In genomic region chr22:39244496-39245129, GRCh38 we compare ENCODE assay signal across 7 cellular contexts. TPM values are rescaled to one million over a fixed set of nuclear protein-coding genes. Genes with fewer than 3 reads are reported as not detected.
A peak's percentile ranks its signal among the peaks of the same experiment; 100 is the strongest.
DNase-seq lines count a peak whose midpoint lies in the region; TF ChIP-seq lines count a peak whose summit lies in the region.

Gene PDGFB, minus strand, starts transcription at chr22:39244982. Its CDS starts 1,019 bp downstream, at chr22:39243963.

- H3K4me3 ChIP-seq in mesenchymal stem cell (ENCODE audit: insufficient read depth in 1 of 2, low read depth in 1 of 2, low read length in 2 of 2): peak within 1 kb of the TSS in 1 of 2 experiments; percentile 77

- WGBS in mesenchymal stem cell: 1% methylated on average over 54 of the region's 68 CpGs

- H2BK15ac ChIP-seq in mesenchymal stem cell (ENCODE audit: low read depth, poor library complexity, severe bottlenecking): no peak within 1 kb of the TSS

- H4K8ac ChIP-seq in mesenchymal stem cell (ENCODE audit: low read length): no peak within 1 kb of the TSS

- peak within 1 kb of the TSS; percentile 71 for H2BK5ac ChIP-seq in mesenchymal stem cell (ENCODE audit: low read depth, low read length, poor library complexity, severe bottlenecking)

- H3K4me1 Mint-ChIP-seq in type B pancreatic cell (ENCODE audit: unreplicated experiment): peaks cover 27% of the 10 kb centered on the region

- H2BK12ac ChIP-seq in mesenchymal stem cell (ENCODE audit: low read length in 2 of 2): no peak within 1 kb of the TSS

- no peak within 1 kb of the TSS for H3K9ac ChIP-seq in mesenchymal stem cell (ENCODE audit: low read length)

- peaks cover 0 to 75% of the 10 kb centered on the region in 2 experiments for H3K27me3 ChIP-seq in mesenchymal stem cell (ENCODE audit: control insufficient read depth in 1 of 2, insufficient read depth in 1 of 2, low read length in 2 of 2)

- H3K4me3 Mint-ChIP-seq in type B pancreatic cell: peak within 1 kb of the TSS; percentile 87

- peak; percentile 31 for DNase-seq in NCI-H774 (lab: John Stamatoyannopoulos, UW)
- DNase-seq in dermis microvascular lymphatic vessel endothelial cell (ENCODE audit: low read depth in 2 of 2): peak; percentile 71 to 82
- peak; percentile 44 for DNase-seq in mesenchymal stem cell
- no peak for DNase-seq in type B pancreatic cell (ENCODE audit: extremely low spot score, unreplicated experiment)
- no peak for DNase-seq in HuH-7 (ENCODE audit: low spot score)
- no peak for DNase-seq in NCI-H1048 (lab: John Stamatoyannopoulos, UW)

- H4K91ac ChIP-seq in mesenchymal stem cell (ENCODE audit: low read length): no peak within 1 kb of the TSS

- no peak within 1 kb of the TSS for H3K23ac ChIP-seq in mesenchymal stem cell (ENCODE audit: low read length in 2 of 2)

- H3K79me1 ChIP-seq in mesenchymal stem cell (replicated peaks; ENCODE audit: low read length, poor library complexity, severe bottlenecking): peaks cover 9% of the 10 kb centered on the region

- peak within 1 kb of the TSS in 1 of 2 experiments; percentile 66 for H3K18ac ChIP-seq in mesenchymal stem cell (ENCODE audit: low read depth in 1 of 2, low read length in 2 of 2)

- no peak within 1 kb of the TSS for H2AFZ ChIP-seq in mesenchymal stem cell (ENCODE audit: low read depth, low read length)

- H3K9me3 ChIP-seq in mesenchymal stem cell (ENCODE audit: control insufficient read depth, low read length): no peaks in the 10 kb centered on the region

- peaks cover 54% of the 10 kb centered on the region for H3K27me3 Mint-ChIP-seq in type B pancreatic cell

- peak within 1 kb of the TSS; percentile 84 for H3K4me2 ChIP-seq in mesenchymal stem cell (ENCODE audit: low read length, poor library complexity, severe bottlenecking)

- H3K4me1 ChIP-seq in mesenchymal stem cell (ENCODE audit: control insufficient read depth, insufficient read depth, low read depth, low read length): peaks cover 33% of the 10 kb centered on the region

- H3K36me3 Mint-ChIP-seq in type B pancreatic cell: no peaks in the 10 kb centered on the region

- TF ChIP-seq POLR2A in GM19193 (IDR thresholded peaks at IDR 0.05; ENCODE audit: extremely low read depth, insufficient read depth, insufficient read length): peak; percentile 46

- H2BK120ac ChIP-seq in mesenchymal stem cell (ENCODE audit: low read depth, low read length): no peak within 1 kb of the TSS

- no peak within 1 kb of the TSS for H2AK5ac ChIP-seq in mesenchymal stem cell (ENCODE audit: low read length, severe bottlenecking)

- H3K4ac ChIP-seq in mesenchymal stem cell (ENCODE audit: low read depth in 1 of 2, low read length in 2 of 2): no peak within 1 kb of the TSS

- H3K9me3 Mint-ChIP-seq in type B pancreatic cell: no peaks in the 10 kb centered on the region

- no peak within 1 kb of the TSS for H3K27ac Mint-ChIP-seq in type B pancreatic cell

- peak within 1 kb of the TSS in 1 of 2 experiments; percentile 78 for H3K14ac ChIP-seq in mesenchymal stem cell (ENCODE audit: low read length in 2 of 2)

- TF ChIP-seq CTCF in type B pancreatic cell (conservative IDR thresholded peaks at IDR 0.05): no peak

- peaks cover 0 to 9% of the 10 kb centered on the region in 2 experiments for H3K36me3 ChIP-seq in mesenchymal stem cell (ENCODE audit: control insufficient read depth in 1 of 2, insufficient read depth in 2 of 2, low read depth in 1 of 2, low read length in 2 of 2)

- H3K27ac ChIP-seq in mesenchymal stem cell (ENCODE audit: low read length, poor library complexity, severe bottlenecking): peak within 1 kb of the TSS; percentile 19

RNA-seq across cellular contexts. Expression of gene PDGFB, which starts in this region (rescaled TPM):
- total RNA-seq in dermis microvascular lymphatic vessel endothelial cell (22.6 and 47.0 TPM in 2 replicates), type B pancreatic cell (ENCODE audit: low replicate concordance) (2.9 and 5.1 TPM in 2 replicates)
- 3.4 TPM for polyA plus RNA-seq in mesenchymal stem cell (2013, experiment 1 of 2)
- 3.6 TPM for polyA plus RNA-seq in mesenchymal stem cell (2013, experiment 2 of 2)

Comparison
In these comparisons a context has a peak if more than half of its experiments do, and no peak if none do; other contexts are left out.
1. DNase-seq: peak in NCI-H774 (single experiment), dermis microvascular lymphatic vessel endothelial cell (2 of 2) and mesenchymal stem cell (single experiment); none in type B pancreatic cell (single experiment), HuH-7 (single experiment) and NCI-H1048 (single experiment).